In the genomic region with DNA sequence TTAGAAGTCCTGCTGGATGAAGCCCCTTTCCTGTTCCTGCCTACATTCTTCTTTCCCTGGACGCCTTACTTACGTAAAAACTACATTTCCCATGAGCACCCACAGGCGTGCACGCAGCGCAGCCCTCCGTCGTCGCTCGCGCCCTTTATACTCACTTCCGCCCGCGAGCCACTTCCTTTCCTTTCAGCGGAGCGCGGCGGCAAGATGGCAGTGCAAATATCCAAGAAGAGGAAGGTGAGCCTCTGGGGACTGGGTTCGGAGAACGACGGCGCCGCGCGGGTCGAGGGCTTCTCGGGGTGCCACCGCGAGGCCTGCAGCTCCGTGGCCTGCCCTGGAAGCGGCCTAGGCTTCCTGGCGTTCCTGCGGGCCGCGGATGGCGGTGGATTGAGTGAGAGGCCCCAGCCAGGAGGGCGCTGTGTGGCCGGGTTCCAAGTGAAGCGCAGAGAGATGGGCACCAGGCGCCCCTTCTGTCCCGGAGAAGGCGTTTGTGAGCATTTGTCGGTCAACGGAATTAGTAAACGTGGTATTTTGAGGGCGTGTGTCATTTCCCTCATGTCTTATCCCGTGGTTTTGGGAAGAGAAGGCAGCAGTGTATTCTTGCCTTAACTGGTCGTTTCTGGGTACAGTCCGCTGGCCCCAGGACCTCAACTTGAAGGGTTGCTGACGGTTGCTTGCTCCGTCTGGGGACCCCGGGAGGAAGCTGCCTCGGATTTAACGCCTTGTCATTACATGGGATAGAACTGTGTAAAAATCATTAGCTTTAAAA, we compare ENCODE assay signal across 1 cellular context.
A peak's percentile ranks its signal among the peaks of the same experiment; 100 is the strongest.
TF ChIP-seq lines count a peak whose summit lies in the region.

A gene (plus strand): TSS at position 175 of the 766 bp plus-strand sequence. CDS start 30 bp downstream, at position 205.

TF ChIP-seq in HepG2, 621 proteins besides CTCF, POLR2A, EP300 and RAD21 (continues in another document):
- TF ChIP-seq DMAP1 (CRISPR knock-in tag; IDR thresholded peaks at IDR 0.05) = peak; percentile 99
- peak; percentile 89 for TF ChIP-seq ZNF782 (CRISPR knock-in tag; IDR thresholded peaks at IDR 0.05; ENCODE audit: borderline replicate concordance)
- TF ChIP-seq, protein P1, sequence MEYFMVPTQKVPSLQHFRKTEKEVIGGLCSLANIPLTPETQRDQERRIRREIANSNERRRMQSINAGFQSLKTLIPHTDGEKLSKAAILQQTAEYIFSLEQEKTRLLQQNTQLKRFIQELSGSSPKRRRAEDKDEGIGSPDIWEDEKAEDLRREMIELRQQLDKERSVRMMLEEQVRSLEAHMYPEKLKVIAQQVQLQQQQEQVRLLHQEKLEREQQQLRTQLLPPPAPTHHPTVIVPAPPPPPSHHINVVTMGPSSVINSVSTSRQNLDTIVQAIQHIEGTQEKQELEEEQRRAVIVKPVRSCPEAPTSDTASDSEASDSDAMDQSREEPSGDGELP (IDR thresholded peaks at IDR 0.05; ENCODE audit: borderline replicate concordance, low read depth) = peak; percentile 16; the same call in 1 of the 2 replicates
- TF ChIP-seq, protein P2, sequence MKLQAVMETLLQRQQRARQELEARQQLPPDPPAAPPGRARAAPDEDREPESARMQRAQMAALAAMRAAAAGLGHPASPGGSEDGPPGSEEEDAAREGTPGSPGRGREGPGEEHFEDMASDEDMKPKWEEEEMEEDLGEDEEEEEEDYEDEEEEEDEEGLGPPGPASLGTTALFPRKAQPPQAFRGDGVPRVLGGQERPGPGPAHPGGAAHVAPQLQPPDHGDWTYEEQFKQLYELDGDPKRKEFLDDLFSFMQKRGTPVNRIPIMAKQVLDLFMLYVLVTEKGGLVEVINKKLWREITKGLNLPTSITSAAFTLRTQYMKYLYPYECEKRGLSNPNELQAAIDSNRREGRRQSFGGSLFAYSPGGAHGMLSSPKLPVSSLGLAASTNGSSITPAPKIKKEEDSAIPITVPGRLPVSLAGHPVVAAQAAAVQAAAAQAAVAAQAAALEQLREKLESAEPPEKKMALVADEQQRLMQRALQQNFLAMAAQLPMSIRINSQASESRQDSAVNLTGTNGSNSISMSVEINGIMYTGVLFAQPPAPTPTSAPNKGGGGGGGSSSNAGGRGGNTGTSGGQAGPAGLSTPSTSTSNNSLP (IDR thresholded peaks at IDR 0.05; ENCODE audit: low read depth, low read length) = no peak
- peak; percentile 96 for TF ChIP-seq HOXA3 (CRISPR knock-in tag; IDR thresholded peaks at IDR 0.05)
- TF ChIP-seq ZSCAN25 (CRISPR knock-in tag; IDR thresholded peaks at IDR 0.05) = 0 out of 2 replicates have a peak, but pooled peaks have one; percentile 58
- TF ChIP-seq, protein P3, sequence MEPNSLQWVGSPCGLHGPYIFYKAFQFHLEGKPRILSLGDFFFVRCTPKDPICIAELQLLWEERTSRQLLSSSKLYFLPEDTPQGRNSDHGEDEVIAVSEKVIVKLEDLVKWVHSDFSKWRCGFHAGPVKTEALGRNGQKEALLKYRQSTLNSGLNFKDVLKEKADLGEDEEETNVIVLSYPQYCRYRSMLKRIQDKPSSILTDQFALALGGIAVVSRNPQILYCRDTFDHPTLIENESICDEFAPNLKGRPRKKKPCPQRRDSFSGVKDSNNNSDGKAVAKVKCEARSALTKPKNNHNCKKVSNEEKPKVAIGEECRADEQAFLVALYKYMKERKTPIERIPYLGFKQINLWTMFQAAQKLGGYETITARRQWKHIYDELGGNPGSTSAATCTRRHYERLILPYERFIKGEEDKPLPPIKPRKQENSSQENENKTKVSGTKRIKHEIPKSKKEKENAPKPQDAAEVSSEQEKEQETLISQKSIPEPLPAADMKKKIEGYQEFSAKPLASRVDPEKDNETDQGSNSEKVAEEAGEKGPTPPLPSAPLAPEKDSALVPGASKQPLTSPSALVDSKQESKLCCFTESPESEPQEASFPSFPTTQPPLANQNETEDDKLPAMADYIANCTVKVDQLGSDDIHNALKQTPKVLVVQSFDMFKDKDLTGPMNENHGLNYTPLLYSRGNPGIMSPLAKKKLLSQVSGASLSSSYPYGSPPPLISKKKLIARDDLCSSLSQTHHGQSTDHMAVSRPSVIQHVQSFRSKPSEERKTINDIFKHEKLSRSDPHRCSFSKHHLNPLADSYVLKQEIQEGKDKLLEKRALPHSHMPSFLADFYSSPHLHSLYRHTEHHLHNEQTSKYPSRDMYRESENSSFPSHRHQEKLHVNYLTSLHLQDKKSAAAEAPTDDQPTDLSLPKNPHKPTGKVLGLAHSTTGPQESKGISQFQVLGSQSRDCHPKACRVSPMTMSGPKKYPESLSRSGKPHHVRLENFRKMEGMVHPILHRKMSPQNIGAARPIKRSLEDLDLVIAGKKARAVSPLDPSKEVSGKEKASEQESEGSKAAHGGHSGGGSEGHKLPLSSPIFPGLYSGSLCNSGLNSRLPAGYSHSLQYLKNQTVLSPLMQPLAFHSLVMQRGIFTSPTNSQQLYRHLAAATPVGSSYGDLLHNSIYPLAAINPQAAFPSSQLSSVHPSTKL (CRISPR knock-in tag; IDR thresholded peaks at IDR 0.05) = peak; percentile 80
- TF ChIP-seq PRPF4 (IDR thresholded peaks at IDR 0.05; ENCODE audit: low read depth, low read length, poor library complexity, severe bottlenecking) = no peak
- TF ChIP-seq, protein P4, sequence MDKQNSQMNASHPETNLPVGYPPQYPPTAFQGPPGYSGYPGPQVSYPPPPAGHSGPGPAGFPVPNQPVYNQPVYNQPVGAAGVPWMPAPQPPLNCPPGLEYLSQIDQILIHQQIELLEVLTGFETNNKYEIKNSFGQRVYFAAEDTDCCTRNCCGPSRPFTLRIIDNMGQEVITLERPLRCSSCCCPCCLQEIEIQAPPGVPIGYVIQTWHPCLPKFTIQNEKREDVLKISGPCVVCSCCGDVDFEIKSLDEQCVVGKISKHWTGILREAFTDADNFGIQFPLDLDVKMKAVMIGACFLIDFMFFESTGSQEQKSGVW (CRISPR knock-in tag; IDR thresholded peaks at IDR 0.05; ENCODE audit: borderline replicate concordance) = no peak
- TF ChIP-seq ATF1 (CRISPR knock-in tag; IDR thresholded peaks at IDR 0.05) = peak; percentile 96
- TF ChIP-seq, protein P5, sequence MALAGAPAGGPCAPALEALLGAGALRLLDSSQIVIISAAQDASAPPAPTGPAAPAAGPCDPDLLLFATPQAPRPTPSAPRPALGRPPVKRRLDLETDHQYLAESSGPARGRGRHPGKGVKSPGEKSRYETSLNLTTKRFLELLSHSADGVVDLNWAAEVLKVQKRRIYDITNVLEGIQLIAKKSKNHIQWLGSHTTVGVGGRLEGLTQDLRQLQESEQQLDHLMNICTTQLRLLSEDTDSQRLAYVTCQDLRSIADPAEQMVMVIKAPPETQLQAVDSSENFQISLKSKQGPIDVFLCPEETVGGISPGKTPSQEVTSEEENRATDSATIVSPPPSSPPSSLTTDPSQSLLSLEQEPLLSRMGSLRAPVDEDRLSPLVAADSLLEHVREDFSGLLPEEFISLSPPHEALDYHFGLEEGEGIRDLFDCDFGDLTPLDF (CRISPR knock-in tag; IDR thresholded peaks at IDR 0.05) = peak; percentile 96
- no peak for TF ChIP-seq NBN (conservative IDR thresholded peaks at IDR 0.05)
- TF ChIP-seq CEBPB (IDR thresholded peaks at IDR 0.05; ENCODE audit: borderline replicate concordance, low read depth, low read length) = no peak
- TF ChIP-seq, protein P6, sequence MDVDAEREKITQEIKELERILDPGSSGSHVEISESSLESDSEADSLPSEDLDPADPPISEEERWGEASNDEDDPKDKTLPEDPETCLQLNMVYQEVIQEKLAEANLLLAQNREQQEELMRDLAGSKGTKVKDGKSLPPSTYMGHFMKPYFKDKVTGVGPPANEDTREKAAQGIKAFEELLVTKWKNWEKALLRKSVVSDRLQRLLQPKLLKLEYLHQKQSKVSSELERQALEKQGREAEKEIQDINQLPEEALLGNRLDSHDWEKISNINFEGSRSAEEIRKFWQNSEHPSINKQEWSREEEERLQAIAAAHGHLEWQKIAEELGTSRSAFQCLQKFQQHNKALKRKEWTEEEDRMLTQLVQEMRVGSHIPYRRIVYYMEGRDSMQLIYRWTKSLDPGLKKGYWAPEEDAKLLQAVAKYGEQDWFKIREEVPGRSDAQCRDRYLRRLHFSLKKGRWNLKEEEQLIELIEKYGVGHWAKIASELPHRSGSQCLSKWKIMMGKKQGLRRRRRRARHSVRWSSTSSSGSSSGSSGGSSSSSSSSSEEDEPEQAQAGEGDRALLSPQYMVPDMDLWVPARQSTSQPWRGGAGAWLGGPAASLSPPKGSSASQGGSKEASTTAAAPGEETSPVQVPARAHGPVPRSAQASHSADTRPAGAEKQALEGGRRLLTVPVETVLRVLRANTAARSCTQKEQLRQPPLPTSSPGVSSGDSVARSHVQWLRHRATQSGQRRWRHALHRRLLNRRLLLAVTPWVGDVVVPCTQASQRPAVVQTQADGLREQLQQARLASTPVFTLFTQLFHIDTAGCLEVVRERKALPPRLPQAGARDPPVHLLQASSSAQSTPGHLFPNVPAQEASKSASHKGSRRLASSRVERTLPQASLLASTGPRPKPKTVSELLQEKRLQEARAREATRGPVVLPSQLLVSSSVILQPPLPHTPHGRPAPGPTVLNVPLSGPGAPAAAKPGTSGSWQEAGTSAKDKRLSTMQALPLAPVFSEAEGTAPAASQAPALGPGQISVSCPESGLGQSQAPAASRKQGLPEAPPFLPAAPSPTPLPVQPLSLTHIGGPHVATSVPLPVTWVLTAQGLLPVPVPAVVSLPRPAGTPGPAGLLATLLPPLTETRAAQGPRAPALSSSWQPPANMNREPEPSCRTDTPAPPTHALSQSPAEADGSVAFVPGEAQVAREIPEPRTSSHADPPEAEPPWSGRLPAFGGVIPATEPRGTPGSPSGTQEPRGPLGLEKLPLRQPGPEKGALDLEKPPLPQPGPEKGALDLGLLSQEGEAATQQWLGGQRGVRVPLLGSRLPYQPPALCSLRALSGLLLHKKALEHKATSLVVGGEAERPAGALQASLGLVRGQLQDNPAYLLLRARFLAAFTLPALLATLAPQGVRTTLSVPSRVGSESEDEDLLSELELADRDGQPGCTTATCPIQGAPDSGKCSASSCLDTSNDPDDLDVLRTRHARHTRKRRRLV (CRISPR knock-in tag; IDR thresholded peaks at IDR 0.05) = peak; percentile 91
- TF ChIP-seq, protein P7, sequence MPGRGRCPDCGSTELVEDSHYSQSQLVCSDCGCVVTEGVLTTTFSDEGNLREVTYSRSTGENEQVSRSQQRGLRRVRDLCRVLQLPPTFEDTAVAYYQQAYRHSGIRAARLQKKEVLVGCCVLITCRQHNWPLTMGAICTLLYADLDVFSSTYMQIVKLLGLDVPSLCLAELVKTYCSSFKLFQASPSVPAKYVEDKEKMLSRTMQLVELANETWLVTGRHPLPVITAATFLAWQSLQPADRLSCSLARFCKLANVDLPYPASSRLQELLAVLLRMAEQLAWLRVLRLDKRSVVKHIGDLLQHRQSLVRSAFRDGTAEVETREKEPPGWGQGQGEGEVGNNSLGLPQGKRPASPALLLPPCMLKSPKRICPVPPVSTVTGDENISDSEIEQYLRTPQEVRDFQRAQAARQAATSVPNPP (CRISPR knock-in tag; IDR thresholded peaks at IDR 0.05) = peak; percentile 46; the same call in 1 of the 2 replicates
- TF ChIP-seq, protein P8, sequence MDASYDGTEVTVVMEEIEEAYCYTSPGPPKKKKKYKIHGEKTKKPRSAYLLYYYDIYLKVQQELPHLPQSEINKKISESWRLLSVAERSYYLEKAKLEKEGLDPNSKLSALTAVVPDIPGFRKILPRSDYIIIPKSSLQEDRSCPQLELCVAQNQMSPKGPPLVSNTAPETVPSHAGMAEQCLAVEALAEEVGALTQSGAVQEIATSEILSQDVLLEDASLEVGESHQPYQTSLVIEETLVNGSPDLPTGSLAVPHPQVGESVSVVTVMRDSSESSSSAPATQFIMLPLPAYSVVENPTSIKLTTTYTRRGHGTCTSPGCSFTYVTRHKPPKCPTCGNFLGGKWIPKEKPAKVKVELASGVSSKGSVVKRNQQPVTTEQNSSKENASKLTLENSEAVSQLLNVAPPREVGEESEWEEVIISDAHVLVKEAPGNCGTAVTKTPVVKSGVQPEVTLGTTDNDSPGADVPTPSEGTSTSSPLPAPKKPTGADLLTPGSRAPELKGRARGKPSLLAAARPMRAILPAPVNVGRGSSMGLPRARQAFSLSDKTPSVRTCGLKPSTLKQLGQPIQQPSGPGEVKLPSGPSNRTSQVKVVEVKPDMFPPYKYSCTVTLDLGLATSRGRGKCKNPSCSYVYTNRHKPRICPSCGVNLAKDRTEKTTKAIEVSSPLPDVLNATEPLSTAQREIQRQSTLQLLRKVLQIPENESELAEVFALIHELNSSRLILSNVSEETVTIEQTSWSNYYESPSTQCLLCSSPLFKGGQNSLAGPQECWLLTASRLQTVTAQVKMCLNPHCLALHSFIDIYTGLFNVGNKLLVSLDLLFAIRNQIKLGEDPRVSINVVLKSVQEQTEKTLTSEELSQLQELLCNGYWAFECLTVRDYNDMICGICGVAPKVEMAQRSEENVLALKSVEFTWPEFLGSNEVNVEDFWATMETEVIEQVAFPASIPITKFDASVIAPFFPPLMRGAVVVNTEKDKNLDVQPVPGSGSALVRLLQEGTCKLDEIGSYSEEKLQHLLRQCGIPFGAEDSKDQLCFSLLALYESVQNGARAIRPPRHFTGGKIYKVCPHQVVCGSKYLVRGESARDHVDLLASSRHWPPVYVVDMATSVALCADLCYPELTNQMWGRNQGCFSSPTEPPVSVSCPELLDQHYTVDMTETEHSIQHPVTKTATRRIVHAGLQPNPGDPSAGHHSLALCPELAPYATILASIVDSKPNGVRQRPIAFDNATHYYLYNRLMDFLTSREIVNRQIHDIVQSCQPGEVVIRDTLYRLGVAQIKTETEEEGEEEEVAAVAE (CRISPR knock-in tag; IDR thresholded peaks at IDR 0.05; ENCODE audit: borderline replicate concordance) = peak; percentile 89; the same call in 1 of the 2 replicates
- TF ChIP-seq ZNF484 (CRISPR knock-in tag; IDR thresholded peaks at IDR 0.05; ENCODE audit: borderline replicate concordance, low read depth) = peak; percentile 85; the same call in 1 of the 2 replicates
- TF ChIP-seq TCF7 (IDR thresholded peaks at IDR 0.05; ENCODE audit: low read depth) = no peak
- no peak for TF ChIP-seq TRIM24 (CRISPR knock-in tag; IDR thresholded peaks at IDR 0.05)
- TF ChIP-seq ZNF550 (CRISPR knock-in tag; IDR thresholded peaks at IDR 0.05; ENCODE audit: borderline replicate concordance) = peak; percentile 86; the same call in 1 of the 2 replicates
- TF ChIP-seq ZNF367 (CRISPR knock-in tag; IDR thresholded peaks at IDR 0.05; ENCODE audit: borderline replicate concordance) = peak; percentile 57; the same call in 1 of the 2 replicates
- TF ChIP-seq, protein P9, sequence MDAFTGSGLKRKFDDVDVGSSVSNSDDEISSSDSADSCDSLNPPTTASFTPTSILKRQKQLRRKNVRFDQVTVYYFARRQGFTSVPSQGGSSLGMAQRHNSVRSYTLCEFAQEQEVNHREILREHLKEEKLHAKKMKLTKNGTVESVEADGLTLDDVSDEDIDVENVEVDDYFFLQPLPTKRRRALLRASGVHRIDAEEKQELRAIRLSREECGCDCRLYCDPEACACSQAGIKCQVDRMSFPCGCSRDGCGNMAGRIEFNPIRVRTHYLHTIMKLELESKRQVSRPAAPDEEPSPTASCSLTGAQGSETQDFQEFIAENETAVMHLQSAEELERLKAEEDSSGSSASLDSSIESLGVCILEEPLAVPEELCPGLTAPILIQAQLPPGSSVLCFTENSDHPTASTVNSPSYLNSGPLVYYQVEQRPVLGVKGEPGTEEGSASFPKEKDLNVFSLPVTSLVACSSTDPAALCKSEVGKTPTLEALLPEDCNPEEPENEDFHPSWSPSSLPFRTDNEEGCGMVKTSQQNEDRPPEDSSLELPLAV (CRISPR knock-in tag; conservative IDR thresholded peaks at IDR 0.05; ENCODE audit: low read depth) = 0 out of 2 replicates have a peak, but pooled peaks have one; percentile 60
